ENCODE assay signal across 25 cellular contexts in the genomic region with DNA sequence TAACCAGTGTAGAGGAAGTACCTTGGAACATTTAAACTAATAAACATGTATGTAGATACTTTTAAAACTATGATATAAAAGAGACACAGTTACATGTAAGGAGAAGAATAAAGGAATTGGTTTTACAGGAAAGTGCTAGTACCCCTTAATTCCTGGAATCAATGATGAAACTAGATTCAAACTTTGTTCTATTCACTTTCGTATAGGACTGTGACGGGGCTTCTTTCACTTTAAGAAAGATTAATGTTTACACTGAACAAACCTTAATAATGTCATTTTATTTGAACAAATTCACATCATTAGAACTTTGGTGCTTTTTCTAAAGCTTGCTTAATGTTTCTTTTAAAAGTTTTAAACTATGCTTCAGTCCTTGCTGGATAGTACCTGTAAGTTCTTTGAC. TPM values are rescaled to one million over a fixed set of nuclear protein-coding genes. Genes with fewer than 3 reads are reported as not detected.
DNase-seq lines count a peak whose midpoint lies in the region; ATAC-seq and TF ChIP-seq lines count a peak whose summit lies in the region.
"Had no signal": no experiment of that assay in that cellular context is flagged by ENCODE, and none has a peak within 500 bp of the region (broad histone marks: within the 10 kb centered on the region; RNA-seq: fewer than 3 reads in every experiment).

No MANE protein-coding gene starts in this region.

- WGBS in right lobe of liver (ENCODE audit: insufficient coverage, low coverage, low lambda C conversion rate, missing lambda C conversion rate) = 16% methylated on average over 2 of the region's 2 CpGs

- H3K36me3 ChIP-seq in GM23338 (ENCODE audit: insufficient read depth) (no peaks in the 10 kb centered on the region; the same call in 1 of the 2 replicates), right lobe of liver (peaks cover 0 to 11% (median 3%) of the 10 kb centered on the region in 4 donors)

- ATAC-seq in activated CD4-positive, alpha-beta T cell treated with anti-CD3 and anti-CD28 coated beads for 36 hours = no peak
- ATAC-seq in GM23338 = no peak
- peak; percentile 47 to 81 (median 78) for ATAC-seq in right lobe of liver
- ATAC-seq: left lung; Right ventricle myocardium inferior; stimulated activated memory B cell treated with anti-CD40 and anti-IgM and Interleukin-4, amounts not matched to agents 10 μg/mL and 1 μg/mL and 100 μg/mL, for 72 hours had no signal

- TF ChIP-seq CTCF in GM23338 (conservative IDR thresholded peaks at IDR 0.05; ENCODE audit: low read depth in 2 of 2) (no peak), right lobe of liver (IDR thresholded peaks at IDR 0.05) (no peak), foreskin fibroblast (IDR thresholded peaks at IDR 0.05; ENCODE audit: low read depth, low read length) (no peak)

- POLR2A ChIA-PET in activated CD4-positive, alpha-beta T cell treated with anti-CD3 and anti-CD28 coated beads for 36 hours (lab: Charles Lee) = no interaction called here

- peaks cover 18% of the 10 kb centered on the region for H3K4me1 Mint-ChIP-seq in activated CD4-positive, alpha-beta T cell treated with anti-CD3 and anti-CD28 coated beads for 36 hours
- peaks cover 5% of the 10 kb centered on the region; the same call in 2 of the 3 replicates for H3K4me1 Mint-ChIP-seq in GM23338
- peaks cover 12% of the 10 kb centered on the region for H3K4me1 Mint-ChIP-seq in activated T-helper 2 cell treated with anti-CD3 and anti-CD28 coated beads, Interferon-gamma antibody, Interleukin-2, Interleukin-4, amounts not matched to agents 10 μg/mL and 5 μg/mL and 100 μg/mL, durations not matched to agents 14 hours and 24 hours and 36 hours (ENCODE audit: low read depth)
- H3K4me1 Mint-ChIP-seq: stimulated activated memory B cell treated with anti-CD40 and anti-IgM and Interleukin-4, amounts not matched to agents 10 μg/mL and 1 μg/mL and 100 μg/mL, for 72 hours had no signal

- DNase-seq in activated CD4-positive, alpha-beta T cell treated with anti-CD3 and anti-CD28 coated beads for 36 hours = no peak
- DNase-seq in activated CD4-positive, alpha-beta T cell treated with anti-CD3 and anti-CD28 coated beads, Interleukin-2, amount 50 U/mL, for 4 hours = no peak
- DNase-seq in GM23338 (ENCODE audit: low spot score) (no peak), right lobe of liver (no peak), T1000 (lab: John Stamatoyannopoulos, UW) (no peak), HPDE6-E6E7 (ENCODE audit: extremely low spot score) (no peak), foreskin fibroblast (no peak)
- DNase-seq in activated T-helper 2 cell treated with anti-CD3 and anti-CD28 coated beads, Interferon-gamma antibody, Interleukin-2, Interleukin-4, amounts not matched to agents 10 μg/mL and 5 μg/mL and 100 μg/mL, durations not matched to agents 14 hours and 24 hours and 36 hours (ENCODE audit: low spot score) = no peak
- DNase-seq: 8988T; activated B cell treated with CpG ODN at 0.5 μM for 24 hours; activated CD8-positive, alpha-beta memory T cell treated with anti-CD3 and anti-CD28 coated beads for 24 hours; adrenal gland; brain microvascular endothelial cell; EL; foreskin melanocyte; H7; immature natural killer cell; left lung; naive B cell; NCI-H1436; stimulated activated CD4-positive, alpha-beta T cell treated with anti-CD3 and anti-CD28 coated beads, Interleukin-2, amount 100 ng/mL, for 48 hours had no signal

- H3K27ac Mint-ChIP-seq in activated CD4-positive, alpha-beta T cell treated with anti-CD3 and anti-CD28 coated beads for 36 hours = peak overlapping the region; percentile 73
- peak overlapping the region; percentile 77 for H3K27ac Mint-ChIP-seq in GM23338
- peak overlapping the region; percentile 21 for H3K27ac Mint-ChIP-seq in activated T-helper 2 cell treated with anti-CD3 and anti-CD28 coated beads, Interferon-gamma antibody, Interleukin-2, Interleukin-4, amounts not matched to agents 10 μg/mL and 5 μg/mL and 100 μg/mL, durations not matched to agents 14 hours and 24 hours and 36 hours
- H3K27ac Mint-ChIP-seq: activated B cell treated with CpG ODN at 0.5 μM for 24 hours; immature natural killer cell; stimulated activated memory B cell treated with anti-CD40 and anti-IgM and Interleukin-4, amounts not matched to agents 10 μg/mL and 1 μg/mL and 100 μg/mL, for 72 hours had no signal

- H3K27me3 Mint-ChIP-seq in activated CD4-positive, alpha-beta T cell treated with anti-CD3 and anti-CD28 coated beads for 36 hours = no peaks in the 10 kb centered on the region
- H3K27me3 Mint-ChIP-seq in GM23338 (ENCODE audit: insufficient read depth, low read depth, poor library complexity) = peaks cover 1% of the 10 kb centered on the region
- no peaks in the 10 kb centered on the region for H3K27me3 Mint-ChIP-seq in activated T-helper 2 cell treated with anti-CD3 and anti-CD28 coated beads, Interferon-gamma antibody, Interleukin-2, Interleukin-4, amounts not matched to agents 10 μg/mL and 5 μg/mL and 100 μg/mL, durations not matched to agents 14 hours and 24 hours and 36 hours (ENCODE audit: low read depth)
- H3K27me3 Mint-ChIP-seq: activated B cell treated with CpG ODN at 0.5 μM for 24 hours; naive B cell; stimulated activated memory B cell treated with anti-CD40 and anti-IgM and Interleukin-4, amounts not matched to agents 10 μg/mL and 1 μg/mL and 100 μg/mL, for 72 hours had no signal

- intact Hi-C loops in activated CD4-positive, alpha-beta T cell treated with anti-CD3 and anti-CD28 coated beads for 36 hours (cut with DNase I, micrococcal nuclease) = loop anchor here (1.0 to 2.0 kb wide), 3 partner anchors 23 to 36 kb away; a partner anchor contains a TSS
- intact Hi-C loops in activated T-helper 2 cell treated with anti-CD3 and anti-CD28 coated beads, Interferon-gamma antibody, Interleukin-2, Interleukin-4, amounts not matched to agents 10 μg/mL and 5 μg/mL and 100 μg/mL, durations not matched to agents 14 hours and 24 hours and 36 hours (cut with micrococcal nuclease) = no loop called here
- intact Hi-C loops in right lobe of liver (cut with DNase I) = no loop called here

- no peak overlapping the region for H2AFZ ChIP-seq in GM23338

- no peaks in the 10 kb centered on the region for H3K27me3 ChIP-seq in GM23338 (ENCODE audit: insufficient read depth)
- H3K27me3 ChIP-seq in right lobe of liver = no peaks in the 10 kb centered on the region
- H3K27me3 ChIP-seq: adrenal gland, brain microvascular endothelial cell, left lung had no signal

- no peak overlapping the region for H3K4me2 ChIP-seq in GM23338
- H3K4me2 ChIP-seq: KMS-11, smooth muscle cell had no signal

- no peak overlapping the region for H3K4me3 ChIP-seq in GM23338
- H3K4me3 ChIP-seq in right lobe of liver = peak overlapping the region in 2 of 3 donors; percentile 10 to 24
- H3K4me3 ChIP-seq in foreskin fibroblast (ENCODE audit: low read depth in 1 of 2, low read length in 2 of 2) = no peak overlapping the region
- H3K4me3 ChIP-seq: adrenal gland, left lung, smooth muscle cell had no signal

- H3K9me3 ChIP-seq in right lobe of liver = no peaks in the 10 kb centered on the region
- H3K9me3 ChIP-seq: adrenal gland, left lung had no signal

- H4K20me1 ChIP-seq in GM23338 (replicated peaks; ENCODE audit: insufficient read depth) = no peaks in the 10 kb centered on the region; the same call in 1 of the 2 replicates

- no peaks in the 10 kb centered on the region for H3K79me2 ChIP-seq in GM23338 (replicated peaks; ENCODE audit: insufficient read depth)

- H3K27ac ChIP-seq in GM23338 (ENCODE audit: low read depth) (peak overlapping the region; percentile 29; the same call in 1 of the 2 replicates), right lobe of liver (peak overlapping the region; percentile 35 to 77 (median 52))
- H3K27ac ChIP-seq: adrenal gland, brain microvascular endothelial cell, KMS-11, left lung had no signal

- CTCF ChIA-PET in activated CD4-positive, alpha-beta T cell treated with anti-CD3 and anti-CD28 coated beads for 36 hours (lab: Charles Lee) = no interaction called here

- H3K9me2 ChIP-seq in GM23338 (ENCODE audit: insufficient read depth) = no peaks in the 10 kb centered on the region

- TF ChIP-seq POLR2A in right lobe of liver (IDR thresholded peaks at IDR 0.05) = no peak

- H3K4me3 Mint-ChIP-seq in activated CD4-positive, alpha-beta T cell treated with anti-CD3 and anti-CD28 coated beads for 36 hours = no peak overlapping the region
- no peak overlapping the region for H3K4me3 Mint-ChIP-seq in GM23338
- no peak overlapping the region for H3K4me3 Mint-ChIP-seq in activated T-helper 2 cell treated with anti-CD3 and anti-CD28 coated beads, Interferon-gamma antibody, Interleukin-2, Interleukin-4, amounts not matched to agents 10 μg/mL and 5 μg/mL and 100 μg/mL, durations not matched to agents 14 hours and 24 hours and 36 hours (ENCODE audit: low read depth)
- H3K4me3 Mint-ChIP-seq: activated B cell treated with CpG ODN at 0.5 μM for 24 hours; immature natural killer cell; naive B cell; stimulated activated memory B cell treated with anti-CD40 and anti-IgM and Interleukin-4, amounts not matched to agents 10 μg/mL and 1 μg/mL and 100 μg/mL, for 72 hours had no signal

- H3K4me1 ChIP-seq in GM23338 (ENCODE audit: insufficient read depth) (no peaks in the 10 kb centered on the region), right lobe of liver (peaks cover 0 to 17% (median 0%) of the 10 kb centered on the region in 4 donors)

- H3K36me3 Mint-ChIP-seq in activated CD4-positive, alpha-beta T cell treated with anti-CD3 and anti-CD28 coated beads for 36 hours (ENCODE audit: low read depth) = peaks cover 26% of the 10 kb centered on the region
- peaks cover 11% of the 10 kb centered on the region; the same call in 2 of the 3 replicates for H3K36me3 Mint-ChIP-seq in GM23338 (ENCODE audit: low read depth)
- H3K36me3 Mint-ChIP-seq in activated T-helper 2 cell treated with anti-CD3 and anti-CD28 coated beads, Interferon-gamma antibody, Interleukin-2, Interleukin-4, amounts not matched to agents 10 μg/mL and 5 μg/mL and 100 μg/mL, durations not matched to agents 14 hours and 24 hours and 36 hours (ENCODE audit: low read depth) = peaks cover 52% of the 10 kb centered on the region
- H3K36me3 Mint-ChIP-seq: naive B cell had no signal

- no peaks in the 10 kb centered on the region for H3K9me3 Mint-ChIP-seq in activated CD4-positive, alpha-beta T cell treated with anti-CD3 and anti-CD28 coated beads for 36 hours (ENCODE audit: low read depth)
- no peaks in the 10 kb centered on the region for H3K9me3 Mint-ChIP-seq in GM23338
- no peaks in the 10 kb centered on the region for H3K9me3 Mint-ChIP-seq in activated T-helper 2 cell treated with anti-CD3 and anti-CD28 coated beads, Interferon-gamma antibody, Interleukin-2, Interleukin-4, amounts not matched to agents 10 μg/mL and 5 μg/mL and 100 μg/mL, durations not matched to agents 14 hours and 24 hours and 36 hours
- H3K9me3 Mint-ChIP-seq: activated B cell treated with CpG ODN at 0.5 μM for 24 hours; immature natural killer cell; naive B cell; stimulated activated memory B cell treated with anti-CD40 and anti-IgM and Interleukin-4, amounts not matched to agents 10 μg/mL and 1 μg/mL and 100 μg/mL, for 72 hours had no signal

- no peaks in the 10 kb centered on the region for H3F3A ChIP-seq in GM23338 (replicated peaks; ENCODE audit: low read depth)

RNA-seq across cellular contexts. Expression of a gene that starts 35.9 kb away (rescaled TPM):
- 100 to 1,000 TPM; 190 to 205 TPM for total RNA-seq in activated CD4-positive, alpha-beta T cell treated with anti-CD3 and anti-CD28 coated beads for 36 hours
- total RNA-seq in GM23338 (2014; rRNA removed; shearing (Covaris generic)) = 211 and 237 TPM in 2 replicates
- 188 and 198 TPM in 2 replicates for polyA plus RNA-seq in GM23338 (2016; fragmentation: Nextera tagmentation; extraction: Ambion mirVana)
- 211 and 217 TPM in 2 replicates for total RNA-seq in activated T-helper 2 cell treated with anti-CD3 and anti-CD28 coated beads, Interferon-gamma antibody, Interleukin-2, Interleukin-4, amounts not matched to agents 10 μg/mL and 5 μg/mL and 100 μg/mL, durations not matched to agents 14 hours and 24 hours and 36 hours
- total RNA-seq in right lobe of liver = 100 to 1,000 TPM in 1 of 6 experiments, 10 to 100 TPM in 5; 68.0 to 102 (median 88.1) TPM

Comparison
In these comparisons a context has a peak if more than half of its experiments do, and no peak if none do; other contexts are left out.
1. ATAC-seq: peak in right lobe of liver (4 of 4); none in activated CD4-positive, alpha-beta T cell treated with anti-CD3 and anti-CD28 coated beads for 36 hours (single experiment) and GM23338 (single experiment).
2. H3K27ac Mint-ChIP-seq: peak in every context shown above with its lines; median percentile 77 in GM23338; 73 in activated CD4-positive, alpha-beta T cell treated with anti-CD3 and anti-CD28 coated beads for 36 hours; 21 in activated T-helper 2 cell treated with anti-CD3 and anti-CD28 coated beads, Interferon-gamma antibody, Interleukin-2, Interleukin-4, amounts not matched to agents 10 μg/mL and 5 μg/mL and 100 μg/mL, durations not matched to agents 14 hours and 24 hours and 36 hours.
3. H3K4me3 ChIP-seq: peak in right lobe of liver (2 of 3); none in GM23338 (single experiment) and foreskin fibroblast (0 of 2).
4. intact Hi-C loops: an anchor here in activated CD4-positive, alpha-beta T cell treated with anti-CD3 and anti-CD28 coated beads for 36 hours (1.0 to 2.0 kb wide); none called in activated T-helper 2 cell treated with anti-CD3 and anti-CD28 coated beads, Interferon-gamma antibody, Interleukin-2, Interleukin-4, amounts not matched to agents 10 μg/mL and 5 μg/mL and 100 μg/mL, durations not matched to agents 14 hours and 24 hours and 36 hours and right lobe of liver.